ENCODE assay signal across 13 cellular contexts in the genomic region with DNA sequence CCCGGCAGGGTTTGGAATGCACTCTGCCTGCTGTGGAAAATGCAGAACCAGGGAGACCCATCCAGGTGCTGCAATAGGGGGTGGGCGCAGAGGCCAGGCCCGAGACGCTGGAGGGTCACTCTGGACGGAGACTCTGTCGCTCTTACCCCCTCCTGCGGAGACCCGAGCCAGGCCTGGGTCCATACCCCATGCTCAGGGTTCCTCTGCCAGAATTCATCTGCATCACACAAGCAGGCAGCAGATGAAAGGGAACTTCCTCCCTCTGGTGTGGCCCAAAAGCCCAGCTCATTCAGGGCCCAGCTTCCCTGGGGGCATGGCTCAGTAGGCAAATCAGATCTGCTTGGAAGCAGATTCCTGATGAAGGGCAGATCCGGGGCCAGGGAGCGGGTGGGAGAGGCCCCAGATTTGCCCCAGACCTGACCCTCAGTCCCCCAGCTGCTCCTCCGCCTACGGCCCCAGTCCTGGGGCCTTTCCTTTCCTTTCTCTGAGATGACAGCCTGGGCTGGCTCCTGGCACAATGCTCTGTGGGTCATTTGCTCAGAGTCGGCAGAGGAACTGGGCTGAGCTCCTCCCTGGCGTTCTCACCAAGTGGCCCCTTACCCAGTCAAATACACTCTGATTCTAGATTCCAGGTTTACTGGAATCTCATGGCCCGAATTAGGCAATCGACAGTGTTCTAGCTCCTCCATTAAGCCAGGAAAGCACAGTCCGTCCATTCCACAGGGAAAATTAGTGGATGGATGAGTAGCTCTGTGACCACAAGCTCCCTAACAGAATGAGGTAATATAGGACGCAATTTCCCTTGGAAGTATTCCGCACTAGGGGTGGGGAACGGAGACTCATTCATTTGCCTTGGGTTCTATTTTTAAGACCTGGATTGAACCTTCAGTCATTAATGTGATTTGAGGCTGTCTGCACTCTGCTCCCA.
A peak's percentile ranks its signal among the peaks of the same experiment; 100 is the strongest.
DNase-seq lines count a peak whose midpoint lies in the region; ATAC-seq and TF ChIP-seq lines count a peak whose summit lies in the region.
"Had no signal": no experiment of that assay in that cellular context is flagged by ENCODE, and none has a peak within 500 bp of the region (broad histone marks: within the 10 kb centered on the region; RNA-seq: fewer than 3 reads in every experiment).

No MANE protein-coding gene starts in this region.

- H3K27ac ChIP-seq in HUES6 (ENCODE audit: low read depth, low read length), result no peak overlapping the region; the same call in 1 of the 2 replicates
- H3K27ac ChIP-seq: C4-2B had no signal

- H3K27me3 ChIP-seq in HUES6 (ENCODE audit: control insufficient read depth, insufficient read depth, low read length), result no peaks in the 10 kb centered on the region
- H3K27me3 ChIP-seq in endocrine pancreas (ENCODE audit: control insufficient read depth, insufficient read depth, low read length), result no peaks in the 10 kb centered on the region

- TF ChIP-seq CTCF in AG09309 (IDR thresholded peaks at IDR 0.05; ENCODE audit: control insufficient read depth, insufficient read depth, low read depth, low read length, missing control alignments), result no peak
- no peak for TF ChIP-seq CTCF in nephron (IDR thresholded peaks at IDR 0.05; ENCODE audit: unreplicated experiment in 3 of 3)

- H3K27me3 Mint-ChIP-seq in nephron (ENCODE audit: low read depth), result peaks cover 5% of the 10 kb centered on the region
- H3K27me3 Mint-ChIP-seq: dendritic cell treated with granulocyte-macrophage colony-stimulating factor and Interleukin-4, amounts not matched to agents 40 ng/mL and 50 ng/mL, for 4 days had no signal

- H3K4me3 ChIP-seq in AG09309 (ENCODE audit: control insufficient read depth, low read depth, low read length) (no peak overlapping the region), HUES6 (ENCODE audit: low read depth, low read length) (no peak overlapping the region), endocrine pancreas (ENCODE audit: control insufficient read depth, insufficient read depth, low read length) (no peak overlapping the region)

- H3K4me3 Mint-ChIP-seq in nephron, result no peak overlapping the region
- H3K4me3 Mint-ChIP-seq: dendritic cell treated with granulocyte-macrophage colony-stimulating factor and Interleukin-4, amounts not matched to agents 40 ng/mL and 50 ng/mL, for 4 days had no signal

- H3K4me1 Mint-ChIP-seq in nephron, result peaks cover 27% of the 10 kb centered on the region

- H3K9me3 ChIP-seq in HUES6 (ENCODE audit: control insufficient read depth, insufficient read depth, low read depth, low read length) (no peaks in the 10 kb centered on the region), endocrine pancreas (ENCODE audit: control insufficient read depth, low read length) (no peaks in the 10 kb centered on the region)

- H3K9ac ChIP-seq in HUES6 (ENCODE audit: low read length) (peak overlapping the region; percentile 25), endocrine pancreas (ENCODE audit: control insufficient read depth, insufficient read depth, low read length) (peak overlapping the region; percentile 55)

- no peaks in the 10 kb centered on the region for H3K36me3 Mint-ChIP-seq in nephron (ENCODE audit: low read depth)

- H3K4me1 ChIP-seq in HUES6 (ENCODE audit: control insufficient read depth, insufficient read depth, low read length), result peaks cover 38% of the 10 kb centered on the region
- H3K4me1 ChIP-seq in endocrine pancreas (ENCODE audit: control insufficient read depth, insufficient read depth, low read length), result no peaks in the 10 kb centered on the region

- no peaks in the 10 kb centered on the region for H3K9me3 Mint-ChIP-seq in nephron
- H3K9me3 Mint-ChIP-seq: dendritic cell treated with granulocyte-macrophage colony-stimulating factor and Interleukin-4, amounts not matched to agents 40 ng/mL and 50 ng/mL, for 4 days had no signal

- DNase-seq in AG09309 (ENCODE audit: low read depth), result peak; percentile 78
- no peak for DNase-seq in foreskin melanocyte
- no peak for DNase-seq in GM19240 (ENCODE audit: insufficient read length, low spot score)
- DNase-seq: activated CD4-positive, alpha-beta T cell treated with anti-CD3 and anti-CD28 coated beads for 1 hour; activated gamma-delta T cell treated with Interleukin-2 at 50 U/mL for 16 hours; NCI-H446 had no signal

- H3K36me3 ChIP-seq in HUES6 (ENCODE audit: control insufficient read depth, insufficient read depth, low read length) (no peaks in the 10 kb centered on the region), endocrine pancreas (ENCODE audit: control insufficient read depth, insufficient read depth, low read length) (no peaks in the 10 kb centered on the region)

- ATAC-seq in GM21381 (IDR thresholded peaks at IDR 0.05; ENCODE audit: unreplicated experiment), result no peak
- ATAC-seq in GM19324 (IDR thresholded peaks at IDR 0.05; ENCODE audit: low FRiP score, unreplicated experiment), result no peak

- peak overlapping the region in 2 of 3 experiments; percentile 39 to 57 for H3K27ac Mint-ChIP-seq in nephron
- H3K27ac Mint-ChIP-seq: dendritic cell treated with granulocyte-macrophage colony-stimulating factor and Interleukin-4, amounts not matched to agents 40 ng/mL and 50 ng/mL, for 4 days had no signal
